Comparison of ENCODE assay signal across 11 cellular contexts in genomic region chr7:28145090-28145626, GRCh38. TPM values are rescaled to one million over a fixed set of nuclear protein-coding genes. Genes with fewer than 3 reads are reported as not detected.
DNase-seq lines count a peak whose midpoint lies in the region; ATAC-seq, FAIRE-seq and TF ChIP-seq lines count a peak whose summit lies in the region.
"Had no signal": no experiment of that assay in that cellular context is flagged by ENCODE, and none has a peak within 500 bp of the region (broad histone marks: within the 10 kb centered on the region; RNA-seq: fewer than 3 reads in every experiment).

No MANE protein-coding gene starts in this region.

- TF ChIP-seq RAD21 in K562 (CRISPR knock-in tag; conservative IDR thresholded peaks at IDR 0.05 in 1 of 2, IDR thresholded peaks at IDR 0.05 in 1 of 2) (no peak), HepG2 (CRISPR knock-in tag; IDR thresholded peaks at IDR 0.05) (no peak)

- DNase-seq in BE2C (no peak), K562 (ENCODE audit: extremely low read depth in 1 of 4, low spot score in 3 of 4) (no peak), HepG2 (ENCODE audit: low spot score) (no peak), stomach (no peak), NOMO-1 treated with DMSO at 0.1 percent for 48 hours (lab: John Stamatoyannopoulos, UW; ENCODE audit: unreplicated experiment) (no peak), DMS 273 (lab: John Stamatoyannopoulos, UW; ENCODE audit: unreplicated experiment) (no peak), HEK293T (ENCODE audit: extremely low spot score) (no peak)
- DNase-seq: CD4-positive, alpha-beta memory T cell; Karpas-422 had no signal

- no peaks in the 10 kb centered on the region for H3K79me2 ChIP-seq in K562 (ENCODE audit: control insufficient read depth, insufficient read depth, low read length)
- no peaks in the 10 kb centered on the region for H3K79me2 ChIP-seq in HepG2 (ENCODE audit: insufficient read depth, low read length)

- BruUV-seq in K562 (replicated peaks; lab: Mats Ljungman, UMichigan) (no TSS peak), HepG2 (replicated peaks; lab: Mats Ljungman, UMichigan) (no TSS peak)

- FAIRE-seq in K562 (lab: Jason Lieb, UNC) (no peak), HepG2 (lab: Jason Lieb, UNC) (no peak)
- FAIRE-seq: GM18507 had no signal

- H3K4me1 ChIP-seq in BE2C = peaks cover 36% of the 10 kb centered on the region
- H3K4me1 ChIP-seq in K562 (replicated peaks in 1 of 2; ENCODE audit: control insufficient read depth in 2 of 2, insufficient read depth in 2 of 2, low read length in 2 of 2) = no peaks in the 10 kb centered on the region
- no peaks in the 10 kb centered on the region for H3K4me1 ChIP-seq in HepG2 (ENCODE audit: insufficient read depth, low read length)
- H3K4me1 ChIP-seq in stomach = peaks cover 10 to 49% (median 27%) of the 10 kb centered on the region in 4 donors

- WGBS in K562 (ENCODE audit: insufficient coverage, low coverage, missing lambda C conversion rate) = 0% methylated on average over 3 of the region's 3 CpGs
- 23% methylated on average over 3 of the region's 3 CpGs for WGBS in HepG2 (ENCODE audit: low lambda C conversion rate)
- WGBS in stomach, 5 donors = 34 to 72% (median 56%) methylated on average over 3 of the region's 3 CpGs

- no peak for TF ChIP-seq EP300 in K562 (IDR thresholded peaks at IDR 0.05; ENCODE audit: low read length)
- TF ChIP-seq EP300 in HepG2 (IDR thresholded peaks at IDR 0.05; ENCODE audit: low read depth in 2 of 2, low read length in 2 of 2) = no peak
- TF ChIP-seq EP300 in HepG2 (CRISPR knock-in tag; IDR thresholded peaks at IDR 0.05; ENCODE audit: borderline replicate concordance) = no peak
- TF ChIP-seq EP300 in stomach (IDR thresholded peaks at IDR 0.05) = no peak

- no peaks in the 10 kb centered on the region for H3K9me3 ChIP-seq in BE2C
- no peaks in the 10 kb centered on the region for H3K9me3 ChIP-seq in K562 (replicated peaks; ENCODE audit: control insufficient read depth, insufficient read depth, low read depth, low read length)
- H3K9me3 ChIP-seq in HepG2 (ENCODE audit: low read length) = no peaks in the 10 kb centered on the region
- no peaks in the 10 kb centered on the region for H3K9me3 ChIP-seq in stomach

- H3K9me1 ChIP-seq in K562 (ENCODE audit: control insufficient read depth, insufficient read depth, low read length) = no peaks in the 10 kb centered on the region

- CTCF ChIA-PET in K562 (lab: Yijun Ruan, JAX; ENCODE audit: low intra/inter-chr PET ratio) = no interaction called here
- CTCF ChIA-PET in HepG2 (lab: Yijun Ruan, JAX; ENCODE audit: low intra/inter-chr PET ratio, low total read pairs) = no interaction called here
- CTCF ChIA-PET in HEK293T (lab: Yijun Ruan, JAX) = no interaction called here

- H3K27me3 ChIP-seq in BE2C = no peaks in the 10 kb centered on the region
- peaks cover 0 to 4% of the 10 kb centered on the region in 2 experiments; a peak in 3 of 5 replicates for H3K27me3 ChIP-seq in K562 (ENCODE audit: control insufficient read depth in 2 of 2, insufficient read depth in 2 of 2, low read length in 2 of 2)
- H3K27me3 ChIP-seq in HepG2 (ENCODE audit: control insufficient read depth in 1 of 2, insufficient read depth in 2 of 2, low read length in 2 of 2) = no peaks in the 10 kb centered on the region; a peak in 1 of 5 replicates
- no peaks in the 10 kb centered on the region for H3K27me3 ChIP-seq in stomach

- peaks cover 3% of the 10 kb centered on the region; the same call in 1 of the 2 replicates for H3K36me3 ChIP-seq in BE2C
- H3K36me3 ChIP-seq in K562 (ENCODE audit: control insufficient read depth, insufficient read depth, low read length) = no peaks in the 10 kb centered on the region
- no peaks in the 10 kb centered on the region for H3K36me3 ChIP-seq in HepG2 (replicated peaks in 1 of 2; ENCODE audit: control insufficient read depth in 1 of 2, insufficient read depth in 2 of 2, low read length in 2 of 2)
- no peaks in the 10 kb centered on the region for H3K36me3 ChIP-seq in stomach

- no peak overlapping the region for H3K4me2 ChIP-seq in K562 (ENCODE audit: insufficient read depth, low read length)
- H3K4me2 ChIP-seq in HepG2 (ENCODE audit: low read depth, low read length) = no peak overlapping the region

- H4K20me1 ChIP-seq in K562 (replicated peaks; ENCODE audit: control insufficient read depth, insufficient read depth, low read length) (no peaks in the 10 kb centered on the region; the same call in 1 of the 2 replicates), HepG2 (ENCODE audit: insufficient read depth, low read length) (no peaks in the 10 kb centered on the region)

- H3K9ac ChIP-seq in K562 (ENCODE audit: insufficient read depth in 1 of 2, low read depth in 2 of 2, low read length in 2 of 2) = no peak overlapping the region
- H3K9ac ChIP-seq in HepG2 (ENCODE audit: insufficient read depth, low read depth, low read length) = no peak overlapping the region

- H2AFZ ChIP-seq in K562 (ENCODE audit: low read depth, low read length) (no peak overlapping the region), HepG2 (ENCODE audit: low read length) (no peak overlapping the region)

- in situ Hi-C loops in K562 (cut with MboI) = no loop called here
- in situ Hi-C loops in HepG2 (cut with HindIII; ENCODE audit: extremely low pct_ligation_motif_present, low pct_unique_long_range_greater_than_20kb) = no loop called here

- TF ChIP-seq POLR2A in K562 (conservative IDR thresholded peaks at IDR 0.05) = no peak
- no peak for TF ChIP-seq POLR2A in HepG2 (IDR thresholded peaks at IDR 0.05; ENCODE audit: insufficient read depth in 1 of 2, low read depth in 2 of 2, low read length in 2 of 2)
- no peak for TF ChIP-seq POLR2A in stomach (IDR thresholded peaks at IDR 0.05)

- POLR2A ChIA-PET in K562 (lab: Yijun Ruan, JAX) = no interaction called here
- POLR2A ChIA-PET in HepG2 (lab: Yijun Ruan, JAX) = no interaction called here
- POLR2A ChIA-PET in HEK293T (lab: Yijun Ruan, JAX) = no interaction called here

- no peak overlapping the region for H3K27ac ChIP-seq in K562 (ENCODE audit: extremely low read depth, low read depth, low read length)
- H3K27ac ChIP-seq in HepG2 (ENCODE audit: extremely low read length, insufficient read depth, low read length) = no peak overlapping the region
- H3K27ac ChIP-seq in stomach = peak overlapping the region in 3 of 5 donors; percentile 7 to 10 (median 7)
- H3K27ac ChIP-seq: C4-2B had no signal

- ATAC-seq in K562 = no peak
- no peak for ATAC-seq in HepG2

- TF ChIP-seq CTCF in BE2C (IDR thresholded peaks at IDR 0.05; ENCODE audit: low read depth, low read length) (no peak), K562 (IDR thresholded peaks at IDR 0.05 in 2 of 3, conservative IDR thresholded peaks at IDR 0.05 in 1 of 3; ENCODE audit: insufficient read depth in 2 of 3, low read depth in 1 of 3, low read length in 3 of 3) (no peak), HepG2 (CRISPR knock-in tag; IDR thresholded peaks at IDR 0.05) (no peak), stomach (IDR thresholded peaks at IDR 0.05) (no peak)

- peak overlapping the region; percentile 14; the same call in 1 of the 2 replicates for H3K4me3 ChIP-seq in BE2C (ENCODE audit: low read depth, low read length)
- H3K4me3 ChIP-seq in K562 = no peak overlapping the region
- no peak overlapping the region for H3K4me3 ChIP-seq in HepG2 (replicated peaks in 1 of 3; ENCODE audit: insufficient read depth in 1 of 3, low read depth in 2 of 3, low read length in 3 of 3)
- H3K4me3 ChIP-seq in stomach = no peak overlapping the region

- intact Hi-C loops in K562 (cut with micrococcal nuclease) = no loop called here
- intact Hi-C loops in HepG2 (cut with micrococcal nuclease; ENCODE audit: unreplicated experiment) = no loop called here
- intact Hi-C loops in stomach (cut with DNase I; ENCODE audit: low total_unique reads) = no loop called here

RNA-seq across cellular contexts. Expression of gene JAZF1, which starts 35.4 kb away (rescaled TPM):
- polyA plus RNA-seq in BE2C (2012; ENCODE audit: insufficient read depth, insufficient read length, low read depth) = 43.4 TPM
- total RNA-seq in K562 (2011; cell fraction: chromatin; rRNA removed; ENCODE audit: low replicate concordance) = 0.23 and 0.30 TPM in 2 replicates
- 0.13 TPM in 1 of 2 replicates, not detected in the other for total RNA-seq in K562 (2011; cell fraction: nucleolus; rRNA removed)
- 0.22 and 0.69 TPM in 2 replicates for total RNA-seq in K562 (2011; cell fraction: nucleoplasm; rRNA removed)
- total RNA-seq in K562 (2014; rRNA removed) = 0.04 TPM in 1 of 2 replicates, not detected in the other
- 0.19 TPM in 1 of 2 replicates, not detected in the other for total RNA-seq in K562 (2014; rRNA removed; fragmentation: Illumina TruSeq; extraction: Trizol)
- 0.04 TPM in 1 of 2 replicates, not detected in the other for total RNA-seq in K562 (2015; rRNA removed; fragmentation: Illumina TruSeq; extraction: Trizol)
- total RNA-seq in K562 (2021) = 0.20 and 0.64 TPM in 2 replicates
- 0.06 and 0.11 TPM in 2 replicates for polyA plus RNA-seq in K562 (2011; rRNA removed)
- 0.09 TPM in 1 of 2 replicates, not detected in the other for polyA plus RNA-seq in K562 (2011; cell fraction: cytosol; rRNA removed)
- polyA plus RNA-seq in K562 (2011; cell fraction: nucleus; rRNA removed) = 0.08 and 0.40 TPM in 2 replicates
- polyA plus RNA-seq in K562 (2012) = 0.23 and 0.46 TPM in 2 replicates
- polyA plus RNA-seq in K562 (2014; fragmentation: Illumina TruSeq; extraction: Trizol) = 0.19 and 0.24 TPM in 2 replicates
- under 1 TPM; 0.08 to 0.13 TPM for polyA plus RNA-seq in K562 (2014; fragmentation: Nextera tagmentation; extraction: Ambion mirVana)
- not detected in 2 replicates for polyA plus RNA-seq in K562 (2014; rRNA removed)
- 0.09 TPM in 1 of 2 replicates, not detected in the other for polyA minus RNA-seq in K562 (2011; rRNA and poly(A)+ RNA removed)
- not detected in 2 replicates for polyA minus RNA-seq in K562 (2011; cell fraction: cytosol; rRNA and poly(A)+ RNA removed)
- 0.22 and 0.27 TPM in 2 replicates for polyA minus RNA-seq in K562 (2011; cell fraction: nucleus; rRNA and poly(A)+ RNA removed)
- total RNA-seq in HepG2 (2016; rRNA removed; fragmentation: Illumina TruSeq; extraction: Trizol) = not detected in 2 replicates
- not detected in 2 replicates for total RNA-seq in HepG2 (2016; cell fraction: cytosol; rRNA removed; fragmentation: Illumina TruSeq; extraction: Trizol; ENCODE audit: low read depth)
- not detected in 2 replicates for total RNA-seq in HepG2 (2016; cell fraction: insoluble cytoplasmic fraction; rRNA removed; fragmentation: Illumina TruSeq; extraction: Trizol)
- not detected in 2 replicates for total RNA-seq in HepG2 (2016; cell fraction: membrane; rRNA removed; fragmentation: Illumina TruSeq; extraction: Trizol)
- not detected in 2 replicates for total RNA-seq in HepG2 (2016; cell fraction: nucleus; rRNA removed; fragmentation: Illumina TruSeq; extraction: Trizol)
- not detected in 2 replicates for polyA plus RNA-seq in HepG2 (2011; rRNA removed)
- not detected in 2 replicates for polyA plus RNA-seq in HepG2 (2011; cell fraction: cytosol; rRNA removed)
- not detected in 2 replicates for polyA plus RNA-seq in HepG2 (2011; cell fraction: nucleus; rRNA removed)
- not detected in 2 replicates for polyA plus RNA-seq in HepG2 (2012)
- polyA plus RNA-seq in HepG2 (2016; cell fraction: cytosol; fragmentation: Illumina TruSeq; extraction: Trizol; ENCODE audit: low read depth) = not detected in 2 replicates
- not detected in 2 replicates for polyA plus RNA-seq in HepG2 (2016; cell fraction: insoluble cytoplasmic fraction; fragmentation: Illumina TruSeq; extraction: Trizol; ENCODE audit: low read depth)
- polyA plus RNA-seq in HepG2 (2016; cell fraction: membrane; fragmentation: Illumina TruSeq; extraction: Trizol; ENCODE audit: low read depth) = not detected in 2 replicates
- polyA plus RNA-seq in HepG2 (2016; cell fraction: nucleus; fragmentation: Illumina TruSeq; extraction: Trizol; ENCODE audit: insufficient read depth, low read depth) = not detected in 2 replicates
- 3.1 TPM in 1 of 2 replicates, not detected in the other for polyA minus RNA-seq in HepG2 (2011; rRNA and poly(A)+ RNA removed; ENCODE audit: low replicate concordance)
- polyA minus RNA-seq in HepG2 (2011; cell fraction: cytosol; rRNA and poly(A)+ RNA removed) = not detected in 2 replicates
- polyA minus RNA-seq in HepG2 (2011; cell fraction: nucleus; rRNA and poly(A)+ RNA removed) = not detected in 2 replicates
- total RNA-seq in stomach = 10 to 100 TPM in 2 of 5 donors, 1 to 10 TPM in 1, under 1 TPM in 2; 0.58 to 16.7 (median 7.1) TPM
- polyA plus RNA-seq in stomach = 10 to 100 TPM in 1 of 3 donors, 1 to 10 TPM in 2; 5.8 to 11.0 (median 7.3) TPM

Comparison
In these comparisons a context has a peak if more than half of its experiments do, and no peak if none do; other contexts are left out.
1. H3K27ac ChIP-seq: peak in stomach (3 of 5); none in K562 (single experiment) and HepG2 (single experiment).